ENCODE assay signal across 23 cellular contexts in the genomic region with DNA sequence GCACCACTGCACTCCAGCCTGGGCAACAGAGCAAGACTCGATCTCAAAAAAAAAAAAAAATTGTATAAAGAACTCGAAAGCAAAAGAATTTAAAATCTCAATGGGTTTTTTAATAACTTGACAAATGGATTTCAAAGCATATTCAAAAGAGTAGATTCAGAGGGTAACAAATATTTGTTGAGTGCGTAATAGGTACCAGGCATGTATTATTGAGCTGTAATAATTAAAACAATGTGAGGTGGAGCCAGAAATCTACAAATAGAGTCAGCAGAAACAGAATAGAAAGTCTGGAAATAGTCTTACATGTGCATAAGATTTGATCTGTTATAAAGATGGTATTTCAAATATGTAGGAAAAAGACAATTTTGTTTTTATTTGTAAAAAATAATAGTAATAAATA.
"Had no signal": no experiment of that assay in that cellular context is flagged by ENCODE, and none has a peak within 500 bp of the region (broad histone marks: within the 10 kb centered on the region; RNA-seq: fewer than 3 reads in every experiment).

No MANE protein-coding gene starts in this region.

- H3K36me3 Mint-ChIP-seq: memory B cell; naive thymus-derived CD4-positive, alpha-beta T cell; natural killer cell treated with Interleukin-12 subunit alpha and Interleukin-12 subunit beta and Interleukin-15 and Interleukin-18, amount 100 ng/mL, for 72 hours; stimulated activated memory B cell treated with anti-CD40 and anti-IgM and Interleukin-4, amounts not matched to agents 10 μg/mL and 1 μg/mL and 100 μg/mL, for 72 hours; type B pancreatic cell had no signal

- DNase-seq: islet precursor cell; left ventricle myocardium inferior; midbrain; mucosa of descending colon; naive thymus-derived CD4-positive, alpha-beta T cell; ovary; right lobe of liver; stimulated activated CD4-positive, alpha-beta T cell treated with anti-CD3 and anti-CD28 coated beads, Interleukin-1b, Interleukin-23, amount 100 ng/mL, for 48 hours; stimulated activated CD4-positive, alpha-beta T cell treated with anti-CD3 and anti-CD28 coated beads, Interleukin-2, amount 100 ng/mL, for 48 hours; stimulated activated CD4-positive, alpha-beta T cell treated with anti-CD3 and anti-CD28 coated beads, Interleukin-4, amount 100 ng/mL, for 4 hours; stimulated activated CD8-positive, alpha-beta memory T cell treated with anti-CD3 and anti-CD28 coated beads, Interleukin-4, amount 100 ng/mL, for 48 hours; stimulated activated naive CD4-positive, alpha-beta T cell treated with Interleukin-2 at 50 U/mL for 16 hours; stimulated activated naive CD8-positive, alpha-beta T cell treated with anti-CD3 and anti-CD28 coated beads, Interleukin-15, amount 100 ng/mL, for 72 hours; substantia nigra; uterus had no signal

- H3K4me1 ChIP-seq: left ventricle myocardium inferior, right atrium auricular region, right lobe of liver, tibial nerve, uterus had no signal

- H3K4me1 Mint-ChIP-seq: memory B cell; naive thymus-derived CD4-positive, alpha-beta T cell; stimulated activated memory B cell treated with anti-CD40 and anti-IgM and Interleukin-4, amounts not matched to agents 10 μg/mL and 1 μg/mL and 100 μg/mL, for 72 hours; stimulated activated naive CD8-positive, alpha-beta T cell treated with anti-CD3 and anti-CD28 coated beads, Interleukin-15, amount 100 ng/mL, for 72 hours had no signal

- H3K27me3 ChIP-seq: ovary, right atrium auricular region, right lobe of liver, tibial nerve, uterus had no signal

- H3K4me2 ChIP-seq: smooth muscle cell had no signal

- H3K9me3 Mint-ChIP-seq: memory B cell; naive thymus-derived CD4-positive, alpha-beta T cell; natural killer cell treated with Interleukin-12 subunit alpha and Interleukin-12 subunit beta and Interleukin-15 and Interleukin-18, amount 100 ng/mL, for 72 hours; stimulated activated memory B cell treated with anti-CD40 and anti-IgM and Interleukin-4, amounts not matched to agents 10 μg/mL and 1 μg/mL and 100 μg/mL, for 72 hours; stimulated activated naive CD8-positive, alpha-beta T cell treated with anti-CD3 and anti-CD28 coated beads, Interleukin-15, amount 100 ng/mL, for 72 hours; type B pancreatic cell had no signal

- H3K27ac ChIP-seq: left ventricle myocardium inferior, ovary, right atrium auricular region, right lobe of liver, tibial nerve, uterus had no signal

- H3K4me3 ChIP-seq: left ventricle myocardium inferior, mucosa of descending colon, ovary, right atrium auricular region, right lobe of liver, smooth muscle cell, tibial nerve, uterus had no signal

- H3K27ac Mint-ChIP-seq: memory B cell; naive thymus-derived CD4-positive, alpha-beta T cell; natural killer cell treated with Interleukin-12 subunit alpha and Interleukin-12 subunit beta and Interleukin-15 and Interleukin-18, amount 100 ng/mL, for 72 hours; progenitor cell of endocrine pancreas; stimulated activated memory B cell treated with anti-CD40 and anti-IgM and Interleukin-4, amounts not matched to agents 10 μg/mL and 1 μg/mL and 100 μg/mL, for 72 hours; stimulated activated naive CD8-positive, alpha-beta T cell treated with anti-CD3 and anti-CD28 coated beads, Interleukin-15, amount 100 ng/mL, for 72 hours; type B pancreatic cell had no signal

- H3K36me3 ChIP-seq: left ventricle myocardium inferior, ovary, right atrium auricular region, right lobe of liver, tibial nerve, uterus had no signal

- H3K9me3 ChIP-seq: left ventricle myocardium inferior, mucosa of descending colon, ovary, right atrium auricular region, right lobe of liver, tibial nerve, uterus had no signal

- ATAC-seq: mucosa of descending colon; naive thymus-derived CD4-positive, alpha-beta T cell; natural killer cell treated with Interleukin-12 subunit alpha and Interleukin-12 subunit beta and Interleukin-15 and Interleukin-18, amount 100 ng/mL, for 72 hours; right lobe of liver; stimulated activated memory B cell treated with anti-CD40 and anti-IgM and Interleukin-4, amounts not matched to agents 10 μg/mL and 1 μg/mL and 100 μg/mL, for 72 hours; stimulated activated naive CD8-positive, alpha-beta T cell treated with anti-CD3 and anti-CD28 coated beads, Interleukin-15, amount 100 ng/mL, for 72 hours had no signal

- H3K4me3 Mint-ChIP-seq: memory B cell; naive thymus-derived CD4-positive, alpha-beta T cell; natural killer cell treated with Interleukin-12 subunit alpha and Interleukin-12 subunit beta and Interleukin-15 and Interleukin-18, amount 100 ng/mL, for 72 hours; stimulated activated memory B cell treated with anti-CD40 and anti-IgM and Interleukin-4, amounts not matched to agents 10 μg/mL and 1 μg/mL and 100 μg/mL, for 72 hours; stimulated activated naive CD8-positive, alpha-beta T cell treated with anti-CD3 and anti-CD28 coated beads, Interleukin-15, amount 100 ng/mL, for 72 hours; type B pancreatic cell had no signal
